In genomic region chr12:41409628-41410027, GRCh38 we compare ENCODE assay signal across 24 cellular contexts.
"Had no signal": no experiment of that assay in that cellular context is flagged by ENCODE, and none has a peak within 500 bp of the region (broad histone marks: within the 10 kb centered on the region; RNA-seq: fewer than 3 reads in every experiment).

No MANE protein-coding gene starts in this region.

- H3K4me2 ChIP-seq: PC-9 had no signal

- H3K4me1 ChIP-seq: ascending aorta had no signal

- H3K4me3 Mint-ChIP-seq: activated CD4-positive, alpha-beta memory T cell treated with anti-CD3 and anti-CD28 coated beads for 36 hours; activated CD4-positive, alpha-beta T cell treated with anti-CD3 and anti-CD28 coated beads, Interleukin-2, amount 10 ng/mL, durations not matched to agents 7 days and 5 days; activated naive CD8-positive, alpha-beta T cell treated with anti-CD3 and anti-CD28 coated beads, Interleukin-2, amount 50 U/mL, for 24 hours; activated T-cell treated with anti-CD3 and anti-CD28 coated beads, Interleukin-2, amount 50 U/mL, for 4 hours; T-cell had no signal

- DNase-seq: activated CD4-positive, alpha-beta memory T cell treated with anti-CD3 and anti-CD28 coated beads for 36 hours; activated CD4-positive, alpha-beta T cell treated with anti-CD3 and anti-CD28 coated beads, Interleukin-2, amount 10 ng/mL, durations not matched to agents 7 days and 5 days; activated CD4-positive, CD25-positive, alpha-beta regulatory T cell; activated CD8-positive, alpha-beta memory T cell treated with anti-CD3 and anti-CD28 coated beads for 24 hours; activated effector memory CD4-positive, alpha-beta T cell treated with anti-CD3 and anti-CD28 coated beads, Interleukin-2, amount 50 U/mL, for 16 hours; activated naive CD4-positive, alpha-beta T cell treated with Interleukin-2 at 50 U/mL for 16 hours; activated naive CD8-positive, alpha-beta T cell treated with anti-CD3 and anti-CD28 coated beads, Interleukin-2, amount 50 U/mL, for 24 hours; activated T-cell treated with anti-CD3 and anti-CD28 coated beads, Interleukin-2, amount 50 U/mL, for 4 hours; amniotic stem cell; body of pancreas; central memory CD4-positive, alpha-beta T cell; MM.1S; NCI-H146; NCI-H187 treated with DMSO at 0.1 percent for 48 hours; NCI-H2081 treated with DMSO at 0.1 percent for 48 hours; NCI-H510A treated with DMSO at 0.1 percent for 48 hours; NCI-H748 treated with DMSO at 0.1 percent for 48 hours; PC-9; SIG-M5; T-cell; T-helper 2 cell; T1000 had no signal

- H3K27ac ChIP-seq: ascending aorta, body of pancreas, PC-9 had no signal

- H3K27me3 ChIP-seq: ascending aorta, body of pancreas had no signal

- H3K27ac Mint-ChIP-seq: activated CD4-positive, alpha-beta memory T cell treated with anti-CD3 and anti-CD28 coated beads for 36 hours; activated CD4-positive, alpha-beta T cell treated with anti-CD3 and anti-CD28 coated beads, Interleukin-2, amount 10 ng/mL, durations not matched to agents 7 days and 5 days; activated naive CD4-positive, alpha-beta T cell treated with anti-CD3 and anti-CD28 coated beads, Interleukin-2, amount 50 U/mL, for 72 hours; activated naive CD8-positive, alpha-beta T cell treated with anti-CD3 and anti-CD28 coated beads, Interleukin-2, amount 50 U/mL, for 24 hours; T-cell had no signal

- H3K9me3 Mint-ChIP-seq: activated CD4-positive, alpha-beta T cell treated with anti-CD3 and anti-CD28 coated beads, Interleukin-2, amount 10 ng/mL, durations not matched to agents 7 days and 5 days had no signal

- H3K9me3 ChIP-seq: body of pancreas had no signal

- ATAC-seq: activated naive CD4-positive, alpha-beta T cell treated with anti-CD3 and anti-CD28 coated beads, Interleukin-2, amount 50 U/mL, for 72 hours; activated naive CD8-positive, alpha-beta T cell treated with anti-CD3 and anti-CD28 coated beads, Interleukin-2, amount 50 U/mL, for 24 hours; activated T-cell treated with anti-CD3 and anti-CD28 coated beads, Interleukin-2, amount 50 U/mL, for 4 hours; body of pancreas; T-cell had no signal

- H3K36me3 Mint-ChIP-seq: activated CD4-positive, alpha-beta memory T cell treated with anti-CD3 and anti-CD28 coated beads for 36 hours; activated naive CD4-positive, alpha-beta T cell treated with anti-CD3 and anti-CD28 coated beads, Interleukin-2, amount 50 U/mL, for 72 hours; T-cell had no signal

- H3K4me3 ChIP-seq: ascending aorta, body of pancreas, PC-9 had no signal

- H3K36me3 ChIP-seq: ascending aorta had no signal

- H3K4me1 Mint-ChIP-seq: activated CD4-positive, alpha-beta T cell treated with anti-CD3 and anti-CD28 coated beads, Interleukin-2, amount 10 ng/mL, durations not matched to agents 7 days and 5 days; activated naive CD8-positive, alpha-beta T cell treated with anti-CD3 and anti-CD28 coated beads, Interleukin-2, amount 50 U/mL, for 24 hours; T-cell had no signal

- H3K27me3 Mint-ChIP-seq: activated CD4-positive, alpha-beta memory T cell treated with anti-CD3 and anti-CD28 coated beads for 36 hours; activated CD4-positive, alpha-beta T cell treated with anti-CD3 and anti-CD28 coated beads, Interleukin-2, amount 10 ng/mL, durations not matched to agents 7 days and 5 days; activated naive CD8-positive, alpha-beta T cell treated with anti-CD3 and anti-CD28 coated beads, Interleukin-2, amount 50 U/mL, for 24 hours; T-cell had no signal

- H2AFZ ChIP-seq: PC-9 had no signal
